1 cellular context compared by ENCODE assay signal in the genomic region with DNA sequence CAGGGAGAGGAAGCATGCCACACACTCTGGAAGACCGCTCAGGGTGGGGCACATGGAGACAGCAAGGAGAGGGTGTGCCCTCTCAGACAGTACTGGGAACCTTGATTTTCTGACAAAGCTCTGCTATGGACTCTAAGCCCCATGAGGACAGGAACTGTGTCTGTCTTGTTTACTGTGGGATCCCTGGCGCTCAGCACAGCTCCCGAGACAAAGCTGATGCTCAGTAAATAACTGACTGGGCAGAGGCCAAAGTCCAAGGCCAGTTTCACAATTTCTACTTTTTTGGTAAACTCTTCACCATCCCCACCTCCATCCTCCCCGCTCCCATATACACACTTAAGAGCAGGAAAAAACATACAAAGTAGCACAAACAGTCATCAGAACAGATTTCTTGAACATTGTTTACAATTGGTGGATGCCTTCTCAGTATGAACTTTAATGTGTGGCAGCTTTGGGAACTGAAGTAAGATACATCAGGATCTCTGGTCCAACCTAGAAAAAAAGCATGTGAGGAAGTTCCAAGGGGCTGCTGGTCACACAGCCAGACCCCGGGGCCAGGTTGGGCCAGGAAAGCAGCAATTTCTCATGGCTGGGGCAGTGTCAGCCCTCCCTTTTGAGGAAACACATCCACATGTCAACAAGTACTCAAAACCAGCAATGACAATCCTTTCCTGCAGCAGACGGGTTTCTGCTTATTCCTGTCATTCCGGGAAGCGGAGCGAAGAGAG.
TF ChIP-seq lines count a peak whose summit lies in the region.

No MANE protein-coding gene starts in this region.

TF ChIP-seq in HepG2, 621 proteins besides CTCF, POLR2A, EP300 and RAD21 (continued from another document):
- TF ChIP-seq NFIC (IDR thresholded peaks at IDR 0.05; ENCODE audit: low read length) = 0 out of 2 replicates have a peak, but pooled peaks have one; percentile 27
- TF ChIP-seq, protein P1, sequence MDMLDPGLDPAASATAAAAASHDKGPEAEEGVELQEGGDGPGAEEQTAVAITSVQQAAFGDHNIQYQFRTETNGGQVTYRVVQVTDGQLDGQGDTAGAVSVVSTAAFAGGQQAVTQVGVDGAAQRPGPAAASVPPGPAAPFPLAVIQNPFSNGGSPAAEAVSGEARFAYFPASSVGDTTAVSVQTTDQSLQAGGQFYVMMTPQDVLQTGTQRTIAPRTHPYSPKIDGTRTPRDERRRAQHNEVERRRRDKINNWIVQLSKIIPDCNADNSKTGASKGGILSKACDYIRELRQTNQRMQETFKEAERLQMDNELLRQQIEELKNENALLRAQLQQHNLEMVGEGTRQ (IDR thresholded peaks at IDR 0.05; ENCODE audit: low read depth, low read length) = peak; percentile 45
- TF ChIP-seq, protein P1 (CRISPR knock-in tag; IDR thresholded peaks at IDR 0.05; ENCODE audit: borderline replicate concordance) = no peak
